In genomic region chr2:19351499-19351898, GRCh38 we compare ENCODE assay signal across 13 cellular contexts. TPM values are rescaled to one million over a fixed set of nuclear protein-coding genes. Genes with fewer than 3 reads are reported as not detected.
DNase-seq lines count a peak whose midpoint lies in the region; ATAC-seq and TF ChIP-seq lines count a peak whose summit lies in the region.
"Had no signal": no experiment of that assay in that cellular context is flagged by ENCODE, and none has a peak within 500 bp of the region (broad histone marks: within the 10 kb centered on the region; RNA-seq: fewer than 3 reads in every experiment).

No MANE protein-coding gene starts in this region.

- peak overlapping the region; percentile 18 for H3K4me3 Mint-ChIP-seq in central memory CD8-positive, alpha-beta T cell
- H3K4me3 Mint-ChIP-seq in naive B cell, result peak overlapping the region in 7 of 8 donors; percentile 42 to 88 (median 80)

- H3K27me3 ChIP-seq in heart right ventricle (peaks cover 0 to 71% (median 55%) of the 10 kb centered on the region in 7 donors), aorta (ENCODE audit: control insufficient read depth in 1 of 2, insufficient read depth in 2 of 2, low read length in 1 of 2) (no peaks in the 10 kb centered on the region), SJCRH30 (no peaks in the 10 kb centered on the region)

- ATAC-seq in heart right ventricle, result no peak
- ATAC-seq in central memory CD8-positive, alpha-beta T cell (replicated peaks; ENCODE audit: extremely low read depth, poor library complexity, severe bottlenecking), result no peak
- ATAC-seq in naive B cell (ENCODE audit: low read depth in 2 of 2), result no peak
- ATAC-seq in aorta (ENCODE audit: low FRiP score), result no peak
- ATAC-seq: left lung had no signal

- H3K36me3 ChIP-seq in heart right ventricle, result peaks cover 0 to 13% (median 0%) of the 10 kb centered on the region in 9 donors
- H3K36me3 ChIP-seq in aorta (ENCODE audit: control insufficient read depth in 1 of 2, insufficient read depth in 2 of 2, low read length in 1 of 2), result no peaks in the 10 kb centered on the region
- no peaks in the 10 kb centered on the region for H3K36me3 ChIP-seq in SJCRH30

- DNase-seq in heart right ventricle (no peak), cardiac septum (ENCODE audit: low spot score) (no peak), naive B cell (no peak), aorta (no peak), SJCRH30 (no peak), NCI-H82 treated with DMSO at 0.1 percent for 48 hours (lab: John Stamatoyannopoulos, UW; ENCODE audit: unreplicated experiment) (no peak), GF-D8 (lab: John Stamatoyannopoulos, UW) (no peak)
- DNase-seq in central memory CD8-positive, alpha-beta T cell (ENCODE audit: low spot score in 2 of 2), result no peak
- DNase-seq: DMS79 treated with DMSO at 0.1 percent for 48 hours, NCI-H187 treated with DMSO at 0.1 percent for 48 hours, NCI-H748 treated with DMSO at 0.1 percent for 48 hours, SHP77 had no signal

- peaks cover 35% of the 10 kb centered on the region for H3K36me3 Mint-ChIP-seq in central memory CD8-positive, alpha-beta T cell (ENCODE audit: insufficient read depth)
- H3K36me3 Mint-ChIP-seq in naive B cell, result peaks cover 4 to 6% of the 10 kb centered on the region in 2 donors

- intact Hi-C loops in heart right ventricle (cut with DNase I), result loop anchor here in 7 of 10 donors (2.0 to 10.0 kb wide), 9 partner anchors 313 to 917 kb away; no protein-coding TSS in a partner anchor
- intact Hi-C loops in cardiac septum (cut with DNase I), result no loop called here
- intact Hi-C loops in aorta (cut with DNase I), result loop anchor here (5.0 to 10.0 kb wide), 4 partner anchors 323 to 917 kb away; no protein-coding TSS in a partner anchor

- H3K27me3 Mint-ChIP-seq in central memory CD8-positive, alpha-beta T cell, result peaks cover 87% of the 10 kb centered on the region
- H3K27me3 Mint-ChIP-seq in naive B cell, result peaks cover 61 to 83% (median 68%) of the 10 kb centered on the region in 3 donors

- peaks cover 28% of the 10 kb centered on the region for H3K4me1 Mint-ChIP-seq in central memory CD8-positive, alpha-beta T cell
- peaks cover 28 to 71% (median 52%) of the 10 kb centered on the region in 3 donors for H3K4me1 Mint-ChIP-seq in naive B cell

- H3K27ac Mint-ChIP-seq in central memory CD8-positive, alpha-beta T cell (ENCODE audit: low read depth), result no peak overlapping the region
- H3K27ac Mint-ChIP-seq in naive B cell, result peak overlapping the region in 2 of 6 donors; percentile 72 to 88

- no peaks in the 10 kb centered on the region for H3K9me3 ChIP-seq in heart right ventricle
- no peaks in the 10 kb centered on the region for H3K9me3 ChIP-seq in aorta (ENCODE audit: control insufficient read depth, low read length)
- H3K9me3 ChIP-seq in SJCRH30 (replicated peaks), result no peaks in the 10 kb centered on the region
- H3K9me3 ChIP-seq: left lung had no signal

- 46 to 48% methylated on average over 23 of the region's 23 CpGs for WGBS in heart right ventricle, 2 donors
- WGBS in aorta, 2 donors, result 3 to 6% methylated on average over 23 of the region's 23 CpGs

- H3K4me3 ChIP-seq in heart right ventricle (peak overlapping the region in 7 of 10 donors; percentile 13 to 32 (median 22)), aorta (ENCODE audit: low read length in 2 of 2) (no peak overlapping the region), SJCRH30 (no peak overlapping the region)

- peaks cover 3 to 39% (median 30%) of the 10 kb centered on the region in 9 donors for H3K4me1 ChIP-seq in heart right ventricle
- peaks cover 0 to 2% of the 10 kb centered on the region in 2 donors for H3K4me1 ChIP-seq in aorta (ENCODE audit: control insufficient read depth in 1 of 2, insufficient read depth in 2 of 2, low read length in 2 of 2)
- no peaks in the 10 kb centered on the region for H3K4me1 ChIP-seq in SJCRH30

- no peak for TF ChIP-seq CTCF in heart right ventricle (IDR thresholded peaks at IDR 0.05)

- no peaks in the 10 kb centered on the region for H3K9me3 Mint-ChIP-seq in central memory CD8-positive, alpha-beta T cell
- peaks cover 0 to 8% (median 4%) of the 10 kb centered on the region in 7 donors for H3K9me3 Mint-ChIP-seq in naive B cell

- no peak overlapping the region for H3K27ac ChIP-seq in heart right ventricle
- peak overlapping the region; percentile 38 to 92 for H3K27ac ChIP-seq in aorta (ENCODE audit: low read depth in 1 of 2, low read length in 2 of 2)
- H3K27ac ChIP-seq in SJCRH30, result no peak overlapping the region
- H3K27ac ChIP-seq: left lung had no signal

RNA-seq across cellular contexts. Expression of gene OSR1, which starts 6.9 kb away (rescaled TPM):
- total RNA-seq in heart right ventricle (10 to 100 TPM in 1 of 10 donors, 1 to 10 TPM in 8, under 1 TPM in 1; 0.71 to 13.3 (median 2.4) TPM), cardiac septum (1.4 TPM), aorta (10 to 100 TPM; 48.6 to 79.1 TPM)
- polyA plus RNA-seq in heart right ventricle (1 to 10 TPM; 6.0 to 6.3 TPM), naive B cell (ENCODE audit: low read depth in 6 of 6) (not detected), aorta (10 to 100 TPM; 13.1 to 55.1 TPM)
- total RNA-seq in SJCRH30 (2014; rRNA removed; shearing (Covaris generic)), result 1.5 and 1.8 TPM in 2 replicates

Comparison
In these comparisons a context has a peak if more than half of its experiments do, and no peak if none do; other contexts are left out.
1. H3K27ac ChIP-seq: peak in aorta (2 of 2); none in heart right ventricle (0 of 10) and SJCRH30 (single experiment).
2. H3K4me3 ChIP-seq: peak in heart right ventricle (7 of 10); none in aorta (0 of 2) and SJCRH30 (single experiment).